ENCODE assay signal across 19 cellular contexts in genomic region chr2:160076239-160076638, GRCh38. TPM values are rescaled to one million over a fixed set of nuclear protein-coding genes. Genes with fewer than 3 reads are reported as not detected.
"Had no signal": no experiment of that assay in that cellular context is flagged by ENCODE, and none has a peak within 500 bp of the region (broad histone marks: within the 10 kb centered on the region; RNA-seq: fewer than 3 reads in every experiment).

No MANE protein-coding gene starts in this region.

- H3K36me3 Mint-ChIP-seq: activated naive CD4-positive, alpha-beta T cell treated with anti-CD3 and anti-CD28 coated beads, Interleukin-2, amount 10 ng/mL, durations not matched to agents 7 days and 5 days; naive thymus-derived CD4-positive, alpha-beta T cell; type B pancreatic cell had no signal

- H3K36me3 ChIP-seq: heart left ventricle, neutrophil, prostate gland had no signal

- H3K27ac Mint-ChIP-seq: activated CD4-positive, alpha-beta T cell treated with anti-CD3 and anti-CD28 coated beads, Interleukin-2, amount 10 ng/mL, durations not matched to agents 7 days and 5 days; activated naive CD4-positive, alpha-beta T cell treated with anti-CD3 and anti-CD28 coated beads, Interleukin-2, amount 10 ng/mL, durations not matched to agents 7 days and 5 days; activated T-helper 17 cell treated with anti-CD3 and anti-CD28 coated beads, Interleukin-2, amount 50 U/mL, for 72 hours; mesothelial cell of epicardium; naive thymus-derived CD4-positive, alpha-beta T cell; type B pancreatic cell had no signal

- H3K4me1 ChIP-seq: prostate gland had no signal

- H3K27me3 ChIP-seq: heart left ventricle, neutrophil had no signal

- H3K9me3 Mint-ChIP-seq: activated CD4-positive, alpha-beta T cell treated with anti-CD3 and anti-CD28 coated beads, Interleukin-2, amount 10 ng/mL, durations not matched to agents 7 days and 5 days; activated T-helper 17 cell treated with anti-CD3 and anti-CD28 coated beads, Interleukin-2, amount 50 U/mL, for 72 hours; central memory CD8-positive, alpha-beta T cell had no signal

- H3K27ac ChIP-seq: heart left ventricle, neutrophil, prostate gland had no signal

- H3K9me3 ChIP-seq: neutrophil, prostate gland had no signal

- H3K27me3 Mint-ChIP-seq: activated naive CD4-positive, alpha-beta T cell treated with anti-CD3 and anti-CD28 coated beads, Interleukin-2, amount 10 ng/mL, durations not matched to agents 7 days and 5 days; type B pancreatic cell had no signal

- H3K4me3 Mint-ChIP-seq: activated CD4-positive, alpha-beta T cell treated with anti-CD3 and anti-CD28 coated beads, Interleukin-2, amount 10 ng/mL, durations not matched to agents 7 days and 5 days; activated naive CD4-positive, alpha-beta T cell treated with anti-CD3 and anti-CD28 coated beads, Interleukin-2, amount 10 ng/mL, durations not matched to agents 7 days and 5 days; activated T-helper 17 cell treated with anti-CD3 and anti-CD28 coated beads, Interleukin-2, amount 50 U/mL, for 72 hours; central memory CD8-positive, alpha-beta T cell; mesothelial cell of epicardium; naive thymus-derived CD4-positive, alpha-beta T cell; type B pancreatic cell had no signal

- H3K4me3 ChIP-seq: heart left ventricle, prostate gland had no signal

- H3K4me1 Mint-ChIP-seq: activated CD4-positive, alpha-beta T cell treated with anti-CD3 and anti-CD28 coated beads, Interleukin-2, amount 10 ng/mL, durations not matched to agents 7 days and 5 days; activated naive CD4-positive, alpha-beta T cell treated with anti-CD3 and anti-CD28 coated beads, Interleukin-2, amount 10 ng/mL, durations not matched to agents 7 days and 5 days; activated T-helper 17 cell treated with anti-CD3 and anti-CD28 coated beads, Interleukin-2, amount 50 U/mL, for 72 hours; central memory CD8-positive, alpha-beta T cell had no signal

- DNase-seq: activated CD4-positive, alpha-beta T cell treated with anti-CD3 and anti-CD28 coated beads, Interleukin-2, amount 10 ng/mL, durations not matched to agents 7 days and 5 days; activated CD4-positive, CD25-positive, alpha-beta regulatory T cell; activated CD8-positive, alpha-beta memory T cell treated with anti-CD3 and anti-CD28 coated beads for 24 hours; activated naive CD4-positive, alpha-beta T cell treated with anti-CD3 and anti-CD28 coated beads, Interleukin-2, amount 10 ng/mL, durations not matched to agents 7 days and 5 days; cortex of kidney; effector CD8-positive, alpha-beta T cell; heart left ventricle; islet precursor cell; left ventricle myocardium superior; naive thymus-derived CD4-positive, alpha-beta T cell; stimulated activated CD4-positive, alpha-beta T cell treated with anti-CD3 and anti-CD28 coated beads, Interleukin-12 subunit alpha, Interleukin-12 subunit beta, amount 100 ng/mL, for 4 hours; stimulated activated naive CD4-positive, alpha-beta T cell treated with Interleukin-2 at 50 U/mL for 16 hours; T-helper 2 cell had no signal

RNA-seq across cellular contexts. Expression of gene PLA2R1, which starts 13.8 kb away (rescaled TPM):
- total RNA-seq: activated CD4-positive, alpha-beta T cell treated with anti-CD3 and anti-CD28 coated beads, Interleukin-2, amount 10 ng/mL, durations not matched to agents 7 days and 5 days; naive thymus-derived CD4-positive, alpha-beta T cell had no signal
- polyA plus RNA-seq: naive thymus-derived CD4-positive, alpha-beta T cell had no signal
